Comparison of ENCODE assay signal across 8 cellular contexts in genomic region chr3:58008140-58009025, GRCh38. TPM values are rescaled to one million over a fixed set of nuclear protein-coding genes. Genes with fewer than 3 reads are reported as not detected.
DNase-seq lines count a peak whose midpoint lies in the region; ATAC-seq and TF ChIP-seq lines count a peak whose summit lies in the region.

A gene with protein sequence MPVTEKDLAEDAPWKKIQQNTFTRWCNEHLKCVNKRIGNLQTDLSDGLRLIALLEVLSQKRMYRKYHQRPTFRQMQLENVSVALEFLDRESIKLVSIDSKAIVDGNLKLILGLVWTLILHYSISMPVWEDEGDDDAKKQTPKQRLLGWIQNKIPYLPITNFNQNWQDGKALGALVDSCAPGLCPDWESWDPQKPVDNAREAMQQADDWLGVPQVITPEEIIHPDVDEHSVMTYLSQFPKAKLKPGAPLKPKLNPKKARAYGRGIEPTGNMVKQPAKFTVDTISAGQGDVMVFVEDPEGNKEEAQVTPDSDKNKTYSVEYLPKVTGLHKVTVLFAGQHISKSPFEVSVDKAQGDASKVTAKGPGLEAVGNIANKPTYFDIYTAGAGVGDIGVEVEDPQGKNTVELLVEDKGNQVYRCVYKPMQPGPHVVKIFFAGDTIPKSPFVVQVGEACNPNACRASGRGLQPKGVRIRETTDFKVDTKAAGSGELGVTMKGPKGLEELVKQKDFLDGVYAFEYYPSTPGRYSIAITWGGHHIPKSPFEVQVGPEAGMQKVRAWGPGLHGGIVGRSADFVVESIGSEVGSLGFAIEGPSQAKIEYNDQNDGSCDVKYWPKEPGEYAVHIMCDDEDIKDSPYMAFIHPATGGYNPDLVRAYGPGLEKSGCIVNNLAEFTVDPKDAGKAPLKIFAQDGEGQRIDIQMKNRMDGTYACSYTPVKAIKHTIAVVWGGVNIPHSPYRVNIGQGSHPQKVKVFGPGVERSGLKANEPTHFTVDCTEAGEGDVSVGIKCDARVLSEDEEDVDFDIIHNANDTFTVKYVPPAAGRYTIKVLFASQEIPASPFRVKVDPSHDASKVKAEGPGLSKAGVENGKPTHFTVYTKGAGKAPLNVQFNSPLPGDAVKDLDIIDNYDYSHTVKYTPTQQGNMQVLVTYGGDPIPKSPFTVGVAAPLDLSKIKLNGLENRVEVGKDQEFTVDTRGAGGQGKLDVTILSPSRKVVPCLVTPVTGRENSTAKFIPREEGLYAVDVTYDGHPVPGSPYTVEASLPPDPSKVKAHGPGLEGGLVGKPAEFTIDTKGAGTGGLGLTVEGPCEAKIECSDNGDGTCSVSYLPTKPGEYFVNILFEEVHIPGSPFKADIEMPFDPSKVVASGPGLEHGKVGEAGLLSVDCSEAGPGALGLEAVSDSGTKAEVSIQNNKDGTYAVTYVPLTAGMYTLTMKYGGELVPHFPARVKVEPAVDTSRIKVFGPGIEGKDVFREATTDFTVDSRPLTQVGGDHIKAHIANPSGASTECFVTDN (N-terminal part only) (plus strand): TSS chr3:58008422. CDS start chr3:58008565, 143 bp downstream.

- peak within 1 kb of the TSS; percentile 86 for H2BK120ac ChIP-seq in IMR-90 (ENCODE audit: low read depth, low read length)

- H2AK5ac ChIP-seq in IMR-90 (ENCODE audit: low read depth, low read length), result peak within 1 kb of the TSS; percentile 97

- no peaks in the 10 kb centered on the region for H3K36me3 ChIP-seq in IMR-90 (ENCODE audit: control insufficient read depth, insufficient read depth, low read length)
- no peaks in the 10 kb centered on the region for H3K36me3 ChIP-seq in adrenal gland (replicated peaks in 1 of 2)
- no peaks in the 10 kb centered on the region for H3K36me3 ChIP-seq in psoas muscle (ENCODE audit: insufficient read depth in 1 of 2, low read depth in 1 of 2)
- no peaks in the 10 kb centered on the region for H3K36me3 ChIP-seq in urinary bladder (ENCODE audit: insufficient read depth)

- H4K8ac ChIP-seq in IMR-90 (ENCODE audit: low read depth in 2 of 2, low read length in 2 of 2), result peak within 1 kb of the TSS; percentile 46 to 80

- TF ChIP-seq RAD21 in IMR-90 (IDR thresholded peaks at IDR 0.05; ENCODE audit: low read length), result peak; percentile 69

- H4K5ac ChIP-seq in IMR-90 (ENCODE audit: low read depth, low read length), result peak within 1 kb of the TSS; percentile 71

- peaks cover 20% of the 10 kb centered on the region for H3K4me1 ChIP-seq in IMR-90 (ENCODE audit: control insufficient read depth, insufficient read depth, low read length)
- peaks cover 22 to 32% of the 10 kb centered on the region in 2 donors for H3K4me1 ChIP-seq in adrenal gland (replicated peaks in 1 of 2)
- peaks cover 5% of the 10 kb centered on the region for H3K4me1 ChIP-seq in psoas muscle
- H3K4me1 ChIP-seq in urinary bladder (ENCODE audit: insufficient read depth), result no peaks in the 10 kb centered on the region

- H2BK5ac ChIP-seq in IMR-90 (ENCODE audit: low read depth, low read length, poor library complexity, severe bottlenecking), result peak within 1 kb of the TSS; percentile 89

- peak within 1 kb of the TSS; percentile 98 for H3K4me2 ChIP-seq in IMR-90 (ENCODE audit: low read depth, low read length)

- intact Hi-C loops in IMR-90 (cut with micrococcal nuclease), result loop anchor here (2.0 to 5.0 kb wide), 7 partner anchors 46 to 294 kb away; no protein-coding TSS in a partner anchor
- intact Hi-C loops in T-helper 1 cell treated with Interleukin-12 subunit alpha and Interleukin-12 subunit beta and Interleukin-4 antibody, amounts not matched to agents 30 ng/mL and 1 ng/mL, for 36 hours (cut with micrococcal nuclease), result loop anchor here (1.0 kb wide), 14 partner anchors 11 to 611 kb away; partner anchors contain the start of genes ABHD6, ARF4, HTD2 and RPP14
- intact Hi-C loops in adrenal gland (cut with DNase I), result loop anchor here (5.0 to 10.0 kb wide), 3 partner anchors 164 to 296 kb away; partner anchors contain the start of genes HTD2 (in 1 of the 2) and RPP14 (in 1 of the 2)
- intact Hi-C loops in left cardiac atrium (cut with DNase I), result loop anchor here in 1 of 2 donors (2.0 kb wide), 1 partner anchor 164 kb away; no protein-coding TSS in a partner anchor
- intact Hi-C loops in psoas muscle (cut with DNase I), result loop anchor here in 1 of 2 donors (5.0 kb wide), 1 partner anchor 154 kb away; no protein-coding TSS in a partner anchor

- peak within 1 kb of the TSS; percentile 85 for H3K18ac ChIP-seq in IMR-90 (ENCODE audit: low read depth, low read length)

- WGBS in IMR-90 (ENCODE audit: extremely low coverage in 2 of 2, insufficient read length in 1 of 2), 2 experiments, result 0% methylated on average over 50 of the region's 91 CpGs; no CpG with 5 or more reads in 1 of the 2 experiments
- 0 to 1% (median 1%) methylated on average over 15 to 91 of the region's 91 CpGs for WGBS in adrenal gland, 4 donors
- WGBS in psoas muscle, 3 donors, result 1% methylated on average over 69 to 91 of the region's 91 CpGs
- WGBS in urinary bladder, result 1% methylated on average over 89 of the region's 91 CpGs

- TF ChIP-seq POLR2A in IMR-90 (IDR thresholded peaks at IDR 0.05; ENCODE audit: low read depth, low read length) (peak; percentile 89), adrenal gland (IDR thresholded peaks at IDR 0.05) (peak in 1 of 2 donors; percentile 51)

- H3K9me3 ChIP-seq in IMR-90 (ENCODE audit: control insufficient read depth, insufficient read depth, low read length) (no peaks in the 10 kb centered on the region), adrenal gland (replicated peaks in 1 of 3) (no peaks in the 10 kb centered on the region), psoas muscle (no peaks in the 10 kb centered on the region)

- peak within 1 kb of the TSS; percentile 92 for H2AFZ ChIP-seq in IMR-90 (replicated peaks; ENCODE audit: low read length, poor library complexity)

- POLR2A ChIA-PET in IMR-90 (lab: Charles Lee; ENCODE audit: unreplicated experiment), result no interaction called here

- dilution Hi-C loops in IMR-90 (cut with HindIII; ENCODE audit: low sequenced_read_pairs, unreplicated experiment), result no loop called here

- H4K20me1 ChIP-seq in IMR-90 (ENCODE audit: insufficient read depth, low read length), result peaks cover 50% of the 10 kb centered on the region

- TF ChIP-seq CTCF in GM20000 (IDR thresholded peaks at IDR 0.05; ENCODE audit: extremely low read depth, missing control alignments) (peak; percentile 93), IMR-90 (conservative IDR thresholded peaks at IDR 0.05; ENCODE audit: low read depth, low read length) (peak; percentile 76), adrenal gland (IDR thresholded peaks at IDR 0.05) (peak; percentile 47 to 88 (median 72)), psoas muscle (IDR thresholded peaks at IDR 0.05) (peak; percentile 47)

- peak within 1 kb of the TSS; percentile 94 for H2AK9ac ChIP-seq in IMR-90 (replicated peaks; ENCODE audit: low read depth, low read length, poor library complexity)

- peak within 1 kb of the TSS; percentile 78 for H4K91ac ChIP-seq in IMR-90 (ENCODE audit: insufficient read depth, low read depth, low read length)

- peak within 1 kb of the TSS; percentile 91 for H3K9ac ChIP-seq in IMR-90 (ENCODE audit: low read depth, low read length)

- peak within 1 kb of the TSS; percentile 100 for H3K23ac ChIP-seq in IMR-90 (ENCODE audit: low read depth, low read length)

- BruUV-seq in IMR-90 (replicated peaks; lab: Mats Ljungman, UMichigan), result TSS peak; percentile 51

- CTCF ChIA-PET in IMR-90 (lab: Yijun Ruan, JAX), result interaction anchor here (0.5 to 2.7 kb wide), 8 partner anchors 45 to 164 kb away, joined by 3 to 13 read pairs (median 4); no protein-coding TSS in a partner anchor

- H3K4ac ChIP-seq in IMR-90 (ENCODE audit: low read depth, low read length), result peak within 1 kb of the TSS; percentile 99

- H3K56ac ChIP-seq in IMR-90 (ENCODE audit: extremely low read depth, insufficient read depth, low read length), result peak within 1 kb of the TSS; percentile 80

- peaks cover 31% of the 10 kb centered on the region for H3K9me1 ChIP-seq in IMR-90 (ENCODE audit: insufficient read depth, low read length)

- DNase-seq in COLO829 (ENCODE audit: low spot score), result peak; percentile 90
- peak; percentile 98 for DNase-seq in GM20000 (ENCODE audit: low spot score)
- DNase-seq in IMR-90, result peak; percentile 54
- DNase-seq in adrenal gland, result peak; percentile 69 to 83 (median 75)
- DNase-seq in left cardiac atrium, result peak; percentile 78
- peak; percentile 61 to 76 for DNase-seq in psoas muscle

- peak within 1 kb of the TSS; percentile 99 for H3K14ac ChIP-seq in IMR-90 (replicated peaks; ENCODE audit: low read depth, low read length)

- peak; percentile 82 for ATAC-seq in IMR-90 (ENCODE audit: low read depth)
- ATAC-seq in left cardiac atrium, result peak; percentile 93 to 96
- peak; percentile 68 to 85 (median 74) for ATAC-seq in psoas muscle

- H3K4me3 ChIP-seq in IMR-90 (ENCODE audit: insufficient read depth, low read depth, low read length), result peak within 1 kb of the TSS; percentile 95
- peak within 1 kb of the TSS; percentile 52 to 92 (median 85) for H3K4me3 ChIP-seq in adrenal gland
- peak within 1 kb of the TSS; percentile 81 for H3K4me3 ChIP-seq in psoas muscle
- H3K4me3 ChIP-seq in urinary bladder (ENCODE audit: low read depth, low read length), result peak within 1 kb of the TSS; percentile 80

- H2BK20ac ChIP-seq in IMR-90 (ENCODE audit: low read depth, low read length), result peak within 1 kb of the TSS; percentile 84

- H3K27me3 ChIP-seq in IMR-90 (ENCODE audit: control insufficient read depth, insufficient read depth, low read length), result no peaks in the 10 kb centered on the region
- H3K27me3 ChIP-seq in adrenal gland, result no peaks in the 10 kb centered on the region
- peaks cover 0 to 15% (median 4%) of the 10 kb centered on the region in 3 donors for H3K27me3 ChIP-seq in psoas muscle (ENCODE audit: insufficient read depth in 3 of 3, low read length in 2 of 3)

- H2BK15ac ChIP-seq in IMR-90 (ENCODE audit: low read depth, low read length), result peak within 1 kb of the TSS; percentile 92

- in situ Hi-C loops in IMR-90 (cut with MboI; ENCODE audit: low sequenced_read_pairs), result loop anchor here (10.0 kb wide), 1 partner anchor 296 kb away; the partner anchor contains the start of genes HTD2 and RPP14

- peak within 1 kb of the TSS; percentile 80 for H3K27ac ChIP-seq in IMR-90 (ENCODE audit: insufficient read depth, low read length)
- H3K27ac ChIP-seq in adrenal gland, result peak within 1 kb of the TSS in 3 of 5 donors; percentile 52 to 83 (median 78)
- H3K27ac ChIP-seq in psoas muscle, result peak within 1 kb of the TSS; percentile 38
- H3K27ac ChIP-seq in urinary bladder (ENCODE audit: low read depth), result peak within 1 kb of the TSS; percentile 59

- peaks cover 0 to 55% of the 10 kb centered on the region in 2 experiments; a peak in 2 of 4 replicates for H3K79me1 ChIP-seq in IMR-90 (ENCODE audit: low read depth in 1 of 2, low read length in 2 of 2)

RNA-seq across cellular contexts. Expression of the gene that starts here (rescaled TPM):
- total RNA-seq in IMR-90 (2012; rRNA removed), result 124 and 136 TPM in 2 replicates
- 78.0 and 81.4 TPM in 2 replicates for polyA plus RNA-seq in IMR-90 (2012; rRNA removed)
- polyA plus RNA-seq in IMR-90 (2012; cell fraction: cytosol; rRNA removed), result 22.2 and 37.9 TPM in 2 replicates
- polyA plus RNA-seq in IMR-90 (2012; cell fraction: nucleus; rRNA removed; ENCODE audit: low replicate concordance), result 338 and 411 TPM in 2 replicates
- total RNA-seq in T-helper 1 cell treated with Interleukin-12 subunit alpha and Interleukin-12 subunit beta and Interleukin-4 antibody, amounts not matched to agents 30 ng/mL and 1 ng/mL, for 36 hours, result 39.1 and 42.2 TPM in 2 replicates
- total RNA-seq in adrenal gland, result 100 to 1,000 TPM in 6 of 8 donors, 10 to 100 TPM in 2; 84.6 to 278 (median 120) TPM
- 100 to 1,000 TPM in 2 of 3 donors, 10 to 100 TPM in 1; 94.9 to 174 (median 138) TPM for polyA plus RNA-seq in adrenal gland
- 10 to 100 TPM; 28.0 to 94.4 TPM for total RNA-seq in left cardiac atrium
- 10 to 100 TPM; 11.6 to 17.9 (median 15.4) TPM for total RNA-seq in psoas muscle
- polyA plus RNA-seq in psoas muscle, result 10 to 100 TPM in 2 of 3 donors, 1 to 10 TPM in 1; 6.4 to 14.7 (median 11.0) TPM
- 155 TPM for total RNA-seq in urinary bladder
- polyA plus RNA-seq in urinary bladder, result 98.3 TPM

Comparison
In these comparisons a context has a peak if more than half of its experiments do, and no peak if none do; other contexts are left out.
1. Peak in every context shown above with its lines: DNase-seq, ATAC-seq, H3K4me3 ChIP-seq and H3K27ac ChIP-seq.